2 cellular contexts compared by ENCODE assay signal in the genomic region with DNA sequence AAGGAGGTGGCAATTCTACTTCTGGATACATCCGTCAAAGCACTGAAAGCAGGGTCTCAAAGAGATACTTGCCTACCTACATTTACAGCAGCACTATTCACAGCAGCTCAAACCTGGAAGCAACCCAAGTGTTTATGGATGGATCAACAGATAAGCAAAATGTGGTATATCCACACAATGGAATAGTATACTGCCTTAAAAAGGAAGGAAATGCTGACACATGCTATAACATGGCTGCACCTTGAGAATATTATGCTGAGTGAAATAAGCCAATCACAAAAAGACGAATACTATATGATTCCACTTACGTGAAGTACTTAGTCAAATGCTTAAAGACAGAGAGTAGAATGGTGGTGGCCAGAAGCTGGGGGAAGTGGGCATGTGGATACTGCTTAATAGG.
TF ChIP-seq lines count a peak whose summit lies in the region.

No MANE protein-coding gene starts in this region.

TF ChIP-seq in SK-N-SH, 30 proteins besides CTCF, POLR2A, EP300 and RAD21 (continued from another document):
- TF ChIP-seq, protein P1, sequence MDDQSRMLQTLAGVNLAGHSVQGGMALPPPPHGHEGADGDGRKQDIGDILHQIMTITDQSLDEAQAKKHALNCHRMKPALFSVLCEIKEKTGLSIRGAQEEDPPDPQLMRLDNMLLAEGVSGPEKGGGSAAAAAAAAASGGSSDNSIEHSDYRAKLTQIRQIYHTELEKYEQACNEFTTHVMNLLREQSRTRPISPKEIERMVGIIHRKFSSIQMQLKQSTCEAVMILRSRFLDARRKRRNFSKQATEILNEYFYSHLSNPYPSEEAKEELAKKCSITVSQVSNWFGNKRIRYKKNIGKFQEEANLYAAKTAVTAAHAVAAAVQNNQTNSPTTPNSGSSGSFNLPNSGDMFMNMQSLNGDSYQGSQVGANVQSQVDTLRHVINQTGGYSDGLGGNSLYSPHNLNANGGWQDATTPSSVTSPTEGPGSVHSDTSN (IDR thresholded peaks at IDR 0.05), result no peak
- no peak for TF ChIP-seq TEAD4 (IDR thresholded peaks at IDR 0.05; ENCODE audit: borderline replicate concordance, insufficient read depth)
- no peak for TF ChIP-seq NRF1 (IDR thresholded peaks at IDR 0.05; ENCODE audit: low read depth, low read length)
- no peak for TF ChIP-seq FOSL2 (IDR thresholded peaks at IDR 0.05; ENCODE audit: borderline replicate concordance, low read depth)
- TF ChIP-seq GABPA (IDR thresholded peaks at IDR 0.05; ENCODE audit: low read depth), result no peak
- TF ChIP-seq, protein P2, sequence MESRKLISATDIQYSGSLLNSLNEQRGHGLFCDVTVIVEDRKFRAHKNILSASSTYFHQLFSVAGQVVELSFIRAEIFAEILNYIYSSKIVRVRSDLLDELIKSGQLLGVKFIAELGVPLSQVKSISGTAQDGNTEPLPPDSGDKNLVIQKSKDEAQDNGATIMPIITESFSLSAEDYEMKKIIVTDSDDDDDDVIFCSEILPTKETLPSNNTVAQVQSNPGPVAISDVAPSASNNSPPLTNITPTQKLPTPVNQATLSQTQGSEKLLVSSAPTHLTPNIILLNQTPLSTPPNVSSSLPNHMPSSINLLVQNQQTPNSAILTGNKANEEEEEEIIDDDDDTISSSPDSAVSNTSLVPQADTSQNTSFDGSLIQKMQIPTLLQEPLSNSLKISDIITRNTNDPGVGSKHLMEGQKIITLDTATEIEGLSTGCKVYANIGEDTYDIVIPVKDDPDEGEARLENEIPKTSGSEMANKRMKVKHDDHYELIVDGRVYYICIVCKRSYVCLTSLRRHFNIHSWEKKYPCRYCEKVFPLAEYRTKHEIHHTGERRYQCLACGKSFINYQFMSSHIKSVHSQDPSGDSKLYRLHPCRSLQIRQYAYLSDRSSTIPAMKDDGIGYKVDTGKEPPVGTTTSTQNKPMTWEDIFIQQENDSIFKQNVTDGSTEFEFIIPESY (IDR thresholded peaks at IDR 0.05; ENCODE audit: borderline replicate concordance, low read depth), result no peak
- TF ChIP-seq JUND (IDR thresholded peaks at IDR 0.05), result no peak
- TF ChIP-seq RCOR1 (IDR thresholded peaks at IDR 0.05; ENCODE audit: low read length), result no peak
- no peak for TF ChIP-seq SMC3 (IDR thresholded peaks at IDR 0.05; ENCODE audit: low read depth, low read length)
- TF ChIP-seq USF2 (IDR thresholded peaks at IDR 0.05; ENCODE audit: borderline replicate concordance, low read depth, low read length), result no peak
- TF ChIP-seq POLR2AphosphoS5 (IDR thresholded peaks at IDR 0.05; ENCODE audit: low read depth, low read length), result no peak
- no peak for TF ChIP-seq IRF3 (IDR thresholded peaks at IDR 0.05; ENCODE audit: low read depth, low read length)

TF ChIP-seq in H1, 55 proteins besides CTCF, POLR2A, EP300 and RAD21 (continued from another document):
- no peak for TF ChIP-seq POU5F1 (IDR thresholded peaks at IDR 0.05; ENCODE audit: low read depth, low read length)
- peak; percentile 21; the same call in 1 of the 2 replicates for TF ChIP-seq MAFK (IDR thresholded peaks at IDR 0.05; ENCODE audit: low read depth, low read length)
- TF ChIP-seq TBP (IDR thresholded peaks at IDR 0.05; ENCODE audit: low read depth, low read length), result no peak
